ENCODE assay signal across 25 cellular contexts in the genomic region with DNA sequence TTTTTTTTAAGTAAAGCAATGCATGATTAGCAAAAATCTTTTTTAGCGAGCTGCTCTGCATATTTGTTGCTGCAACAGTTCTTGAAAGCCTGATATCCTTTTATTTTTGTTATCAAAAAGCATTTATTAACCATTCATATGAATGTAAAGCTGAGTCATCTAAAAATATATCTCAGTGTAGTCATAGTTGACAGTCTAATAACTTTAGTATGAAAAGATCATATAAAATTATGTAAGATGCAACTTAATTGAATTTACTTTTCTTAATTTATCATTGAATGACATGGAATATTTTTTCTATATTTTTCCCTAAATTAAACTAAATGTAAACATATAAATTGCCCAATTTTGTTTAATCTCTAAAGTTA. TPM values are rescaled to one million over a fixed set of nuclear protein-coding genes. Genes with fewer than 3 reads are reported as not detected.
DNase-seq lines count a peak whose midpoint lies in the region; ATAC-seq, FAIRE-seq and TF ChIP-seq lines count a peak whose summit lies in the region.
"Had no signal": no experiment of that assay in that cellular context is flagged by ENCODE, and none has a peak within 500 bp of the region (broad histone marks: within the 10 kb centered on the region; RNA-seq: fewer than 3 reads in every experiment).

No MANE protein-coding gene starts in this region.

- H2BK120ac ChIP-seq in H1 (replicated peaks; ENCODE audit: low read depth, low read length) = no peak overlapping the region

- no peak for TF ChIP-seq RAD21 in H1 (IDR thresholded peaks at IDR 0.05 in 1 of 2, conservative IDR thresholded peaks at IDR 0.05 in 1 of 2; ENCODE audit: low read depth in 2 of 2, low read length in 2 of 2)

- no peaks in the 10 kb centered on the region for H3K79me1 ChIP-seq in H1 (ENCODE audit: low read depth, low read length)

- H3K79me2 ChIP-seq in GM23338 (replicated peaks; ENCODE audit: insufficient read depth) (peaks cover 91% of the 10 kb centered on the region), H1 (ENCODE audit: control insufficient read depth in 1 of 2, insufficient read depth in 2 of 2, low read length in 2 of 2) (peaks cover 46 to 100% of the 10 kb centered on the region in 2 experiments)

- no peak overlapping the region for H2AK5ac ChIP-seq in H1 (ENCODE audit: low read depth, low read length)

- FAIRE-seq in H1 (lab: Jason Lieb, UNC) = no peak

- H2BK20ac ChIP-seq in H1 (ENCODE audit: low read length) = no peak overlapping the region

- peaks cover 3% of the 10 kb centered on the region for H3K27me3 Mint-ChIP-seq in GM23338 (ENCODE audit: insufficient read depth, low read depth, poor library complexity)
- H3K27me3 Mint-ChIP-seq in glutamatergic neuron (ENCODE audit: unreplicated experiment) = no peaks in the 10 kb centered on the region
- H3K27me3 Mint-ChIP-seq: activated naive CD4-positive, alpha-beta T cell treated with anti-CD3 and anti-CD28 coated beads, Interleukin-2, amount 10 ng/mL, durations not matched to agents 7 days and 5 days; central memory CD8-positive, alpha-beta T cell; memory B cell; naive thymus-derived CD4-positive, alpha-beta T cell; type B pancreatic cell had no signal

- H4K8ac ChIP-seq in H1 (ENCODE audit: extremely low read depth, insufficient read depth, low read length) = no peak overlapping the region

- H4K91ac ChIP-seq in H1 (replicated peaks; ENCODE audit: insufficient read length, low read length) = no peak overlapping the region

- no peak for TF ChIP-seq POLR2A in H1 (IDR thresholded peaks at IDR 0.05; ENCODE audit: control extremely low read depth in 1 of 2, low read depth in 2 of 2, low read length in 2 of 2)
- no peak for TF ChIP-seq POLR2A in gastrocnemius medialis (IDR thresholded peaks at IDR 0.05)
- no peak for TF ChIP-seq POLR2A in gastroesophageal sphincter (IDR thresholded peaks at IDR 0.05)

- no peaks in the 10 kb centered on the region for H3K27me3 ChIP-seq in GM23338 (ENCODE audit: insufficient read depth)
- no peaks in the 10 kb centered on the region for H3K27me3 ChIP-seq in H1 (replicated peaks in 1 of 4; ENCODE audit: control insufficient read depth in 3 of 4, extremely low read depth in 1 of 4, insufficient read depth in 3 of 4, low read length in 3 of 4)
- H3K27me3 ChIP-seq in gastrocnemius medialis = no peaks in the 10 kb centered on the region
- H3K27me3 ChIP-seq in gastroesophageal sphincter = no peaks in the 10 kb centered on the region
- H3K27me3 ChIP-seq: ascending aorta, ovary, right atrium auricular region, stomach had no signal

- peak overlapping the region; percentile 98 for H3K27ac ChIP-seq in GM23338 (ENCODE audit: low read depth)
- peak overlapping the region; percentile 95 for H3K27ac ChIP-seq in SK-N-MC
- H3K27ac ChIP-seq in H1 (ENCODE audit: low read depth, low read length) = peak overlapping the region; percentile 76; the same call in 1 of the 2 replicates
- H3K27ac ChIP-seq in gastrocnemius medialis = peak overlapping the region; percentile 77 to 98 (median 96)
- H3K27ac ChIP-seq in gastroesophageal sphincter = no peak overlapping the region
- H3K27ac ChIP-seq: ovary, stomach had no signal

- H4K20me1 ChIP-seq in GM23338 (replicated peaks; ENCODE audit: insufficient read depth) = peaks cover 8% of the 10 kb centered on the region; the same call in 1 of the 2 replicates
- H4K20me1 ChIP-seq in H1 (replicated peaks in 1 of 2; ENCODE audit: control insufficient read depth in 1 of 2, insufficient read depth in 2 of 2, low read length in 2 of 2) = peaks cover 2 to 7% of the 10 kb centered on the region in 2 experiments

- no peak overlapping the region for H2BK15ac ChIP-seq in H1 (ENCODE audit: low read length)

- H3K18ac ChIP-seq in H1 (ENCODE audit: extremely low read depth, low read length) = no peak overlapping the region; the same call in 1 of the 2 replicates

- H3K9me3 Mint-ChIP-seq in GM23338 (no peaks in the 10 kb centered on the region; the same call in 2 of the 3 replicates), glutamatergic neuron (ENCODE audit: unreplicated experiment) (no peaks in the 10 kb centered on the region)
- H3K9me3 Mint-ChIP-seq: central memory CD8-positive, alpha-beta T cell; memory B cell had no signal

- H2BK5ac ChIP-seq in H1 (ENCODE audit: low read depth, low read length) = no peak overlapping the region

- H3K4me1 ChIP-seq in GM23338 (ENCODE audit: insufficient read depth) (peaks cover 64% of the 10 kb centered on the region), H1 (replicated peaks in 1 of 4; ENCODE audit: control insufficient read depth in 3 of 4, insufficient read depth in 4 of 4, low read length in 3 of 4) (peaks cover 18 to 60% (median 26%) of the 10 kb centered on the region in 4 experiments), gastrocnemius medialis (peaks cover 92 to 94% of the 10 kb centered on the region in 2 donors), gastroesophageal sphincter (peaks cover 18 to 69% (median 37%) of the 10 kb centered on the region in 3 donors)

- no peak overlapping the region for H3K4ac ChIP-seq in H1 (replicated peaks; ENCODE audit: insufficient read length, low read depth, low read length)

- H3K36me3 ChIP-seq in GM23338 (ENCODE audit: insufficient read depth) (no peaks in the 10 kb centered on the region), SK-N-MC (ENCODE audit: insufficient read depth, low read length) (peaks cover 5% of the 10 kb centered on the region; the same call in 1 of the 2 replicates), H1 (ENCODE audit: control insufficient read depth in 2 of 4, insufficient read depth in 4 of 4, low read length in 3 of 4) (peaks cover 0 to 63% (median 5%) of the 10 kb centered on the region in 4 experiments; a peak in 3 of 8 replicates), gastrocnemius medialis (no peaks in the 10 kb centered on the region), gastroesophageal sphincter (no peaks in the 10 kb centered on the region)
- H3K36me3 ChIP-seq: ascending aorta, ovary, right atrium auricular region, stomach had no signal

- no peaks in the 10 kb centered on the region for H3K23me2 ChIP-seq in H1 (ENCODE audit: low read depth, low read length)

- no peak overlapping the region for H2AFZ ChIP-seq in GM23338
- H2AFZ ChIP-seq in H1 (ENCODE audit: low read length) = no peak overlapping the region

- no peak for ATAC-seq in GM23338
- no peak for ATAC-seq in gastrocnemius medialis
- ATAC-seq in gastroesophageal sphincter = no peak
- no peak for ATAC-seq in GM18858 (IDR thresholded peaks at IDR 0.05; ENCODE audit: unreplicated experiment)
- ATAC-seq: Right ventricle myocardium inferior had no signal

- H3K9me3 ChIP-seq in SK-N-MC (ENCODE audit: low read depth, low read length) = no peaks in the 10 kb centered on the region; the same call in 1 of the 2 replicates
- H3K9me3 ChIP-seq in H1 (ENCODE audit: insufficient read depth in 2 of 2, low read depth in 1 of 2, low read length in 1 of 2) = no peaks in the 10 kb centered on the region
- H3K9me3 ChIP-seq in gastrocnemius medialis = no peaks in the 10 kb centered on the region
- no peaks in the 10 kb centered on the region for H3K9me3 ChIP-seq in gastroesophageal sphincter
- H3K9me3 ChIP-seq: ascending aorta, ovary, right atrium auricular region, stomach had no signal

- H3K4me1 Mint-ChIP-seq in GM23338 (peaks cover 83% of the 10 kb centered on the region), glutamatergic neuron (ENCODE audit: low read depth, unreplicated experiment) (peaks cover 29% of the 10 kb centered on the region)

- in situ Hi-C loops in gastrocnemius medialis (cut with MboI; ENCODE audit: low sequenced_read_pairs in 4 of 4) = loop anchor here in 2 of 4 donors (10.0 to 25.0 kb wide), 2 partner anchors 155 to 163 kb away; no protein-coding TSS in a partner anchor

- H3K14ac ChIP-seq in H1 (ENCODE audit: insufficient read length) = no peak overlapping the region

- H3K4me2 ChIP-seq in GM23338 (peak overlapping the region; percentile 56), H1 (ENCODE audit: insufficient read depth in 1 of 2, low read depth in 2 of 2, low read length in 2 of 2) (peak overlapping the region; percentile 73 to 94)

- POLR2A ChIA-PET in H1 (lab: Charles Lee; ENCODE audit: partially characterized antibody) = interaction anchor here (0.6 to 17.8 kb wide), 18 partner anchors 8 to 237 kb away, joined by 3 to 297 read pairs (median 6); a partner anchor contains a TSS

- intact Hi-C loops in gastrocnemius medialis (cut with DNase I; ENCODE audit: low total_unique reads) = no loop called here

- H3K4me3 ChIP-seq in GM23338 = peak overlapping the region; percentile 43
- H3K4me3 ChIP-seq in SK-N-MC = peak overlapping the region; percentile 63
- peak overlapping the region in 2 of 4 experiments; percentile 14 to 60; a peak in 4 of 8 replicates for H3K4me3 ChIP-seq in H1 (ENCODE audit: extremely low read depth in 1 of 4, insufficient read depth in 2 of 4, low read depth in 3 of 4, low read length in 4 of 4)
- peak overlapping the region in 1 of 4 donors; percentile 18 for H3K4me3 ChIP-seq in gastrocnemius medialis
- H3K4me3 ChIP-seq in gastroesophageal sphincter = no peak overlapping the region
- H3K4me3 ChIP-seq: ovary, right atrium auricular region, stomach had no signal

- TF ChIP-seq EP300 in H1 (IDR thresholded peaks at IDR 0.05; ENCODE audit: borderline replicate concordance in 1 of 2, low read depth in 2 of 2, low read length in 2 of 2) = no peak
- no peak for TF ChIP-seq EP300 in gastroesophageal sphincter (IDR thresholded peaks at IDR 0.05)

- H3K56ac ChIP-seq in H1 (replicated peaks; ENCODE audit: insufficient read length, low read depth, low read length) = no peak overlapping the region

- TF ChIP-seq CTCF in GM23338 (conservative IDR thresholded peaks at IDR 0.05; ENCODE audit: low read depth in 2 of 2) (no peak), H1 (IDR thresholded peaks at IDR 0.05; ENCODE audit: control extremely low read depth in 1 of 3, insufficient read depth in 1 of 3, low read depth in 1 of 3, low read length in 3 of 3) (no peak), gastrocnemius medialis (IDR thresholded peaks at IDR 0.05 in 4 of 5, conservative IDR thresholded peaks at IDR 0.05 in 1 of 5) (no peak), gastroesophageal sphincter (IDR thresholded peaks at IDR 0.05) (no peak), glutamatergic neuron (IDR thresholded peaks at IDR 0.05; ENCODE audit: partially characterized antibody, unreplicated experiment) (no peak)

- H3K27ac Mint-ChIP-seq in GM23338 (peak overlapping the region; percentile 97), glutamatergic neuron (ENCODE audit: unreplicated experiment) (no peak overlapping the region)
- H3K27ac Mint-ChIP-seq: activated naive CD4-positive, alpha-beta T cell treated with anti-CD3 and anti-CD28 coated beads, Interleukin-2, amount 10 ng/mL, durations not matched to agents 7 days and 5 days; activated T-cell treated with anti-CD3 and anti-CD28 coated beads, Interleukin-2, amount 50 U/mL, for 72 hours; memory B cell had no signal

- peaks cover 36% of the 10 kb centered on the region; the same call in 2 of the 3 replicates for H3K36me3 Mint-ChIP-seq in GM23338 (ENCODE audit: low read depth)
- H3K36me3 Mint-ChIP-seq in glutamatergic neuron (ENCODE audit: unreplicated experiment) = no peaks in the 10 kb centered on the region

- H3K9me2 ChIP-seq in GM23338 (ENCODE audit: insufficient read depth) = no peaks in the 10 kb centered on the region

- H4K5ac ChIP-seq in H1 (ENCODE audit: insufficient read length, low read depth, low read length) = peak overlapping the region; percentile 89

- H3K4me3 Mint-ChIP-seq in GM23338 (peak overlapping the region; percentile 67), glutamatergic neuron (ENCODE audit: unreplicated experiment) (no peak overlapping the region)
- H3K4me3 Mint-ChIP-seq: activated naive CD4-positive, alpha-beta T cell treated with anti-CD3 and anti-CD28 coated beads, Interleukin-2, amount 10 ng/mL, durations not matched to agents 7 days and 5 days; activated T-cell treated with anti-CD3 and anti-CD28 coated beads, Interleukin-2, amount 50 U/mL, for 72 hours; central memory CD8-positive, alpha-beta T cell; memory B cell; type B pancreatic cell had no signal

- no peaks in the 10 kb centered on the region for H3F3A ChIP-seq in GM23338 (replicated peaks; ENCODE audit: low read depth)

- H3K9ac ChIP-seq in SK-N-MC (ENCODE audit: insufficient read length) (peak overlapping the region; percentile 78), H1 (replicated peaks in 1 of 4; ENCODE audit: extremely low read depth in 1 of 4, low read depth in 3 of 4, low read length in 3 of 4) (no peak overlapping the region)

- WGBS in H1 (ENCODE audit: extremely low coverage in 1 of 2, insufficient coverage in 1 of 2, insufficient read length in 1 of 2, insufficient replicate concordance in 2 of 2, low coverage in 1 of 2, low lambda C conversion rate in 2 of 2, missing lambda C conversion rate in 1 of 2), 2 experiments = 3% methylated on average over 1 of the region's 1 CpG; no CpG with 5 or more reads in 1 of the 2 experiments
- WGBS in gastroesophageal sphincter (ENCODE audit: low coverage in 1 of 2), 2 donors = 67 to 69% methylated on average over 1 of the region's 1 CpG

- no peak overlapping the region for H3K23ac ChIP-seq in H1 (ENCODE audit: insufficient read length)

- DNase-seq in GM23338 (ENCODE audit: low spot score) (no peak), SK-N-MC (ENCODE audit: low read depth, low spot score) (no peak), H1 (ENCODE audit: low read depth in 1 of 2, low spot score in 2 of 2) (no peak), gastrocnemius medialis (no peak), NCI-H446 (lab: John Stamatoyannopoulos, UW) (no peak), glutamatergic neuron (no peak)
- DNase-seq: activated CD4-positive, alpha-beta T cell treated with anti-CD3 and anti-CD28 coated beads for 48 hours; activated naive CD4-positive, alpha-beta T cell treated with anti-CD3 and anti-CD28 coated beads, Interleukin-2, amount 10 ng/mL, durations not matched to agents 7 days and 5 days; activated T-cell treated with anti-CD3 and anti-CD28 coated beads, Interleukin-2, amount 50 U/mL, for 72 hours; effector CD8-positive, alpha-beta T cell; foreskin fibroblast; KG1; naive thymus-derived CD4-positive, alpha-beta T cell; NCI-H1694 treated with DMSO at 0.1 percent for 48 hours; ovary; stimulated activated CD4-positive, alpha-beta T cell treated with anti-CD3 and anti-CD28 coated beads, Interleukin-15, amount 100 ng/mL, for 24 hours; stomach had no signal

- CTCF ChIA-PET in H1 (lab: Charles Lee; ENCODE audit: partially characterized antibody) = interaction anchor here (0.8 to 5.0 kb wide), 3 partner anchors 11 to 151 kb away, joined by 4 to 31 read pairs (median 16); no protein-coding TSS in a partner anchor

- H2BK12ac ChIP-seq in H1 (ENCODE audit: low read depth, low read length) = no peak overlapping the region

RNA-seq across cellular contexts. Expression of a gene that starts 8.5 kb away (rescaled TPM):
- 742 and 744 TPM in 2 replicates for total RNA-seq in GM23338 (2014; rRNA removed; shearing (Covaris generic))
- polyA plus RNA-seq in GM23338 (2016; fragmentation: Nextera tagmentation; extraction: Ambion mirVana) (906 and 943 TPM in 2 replicates), H1 (2011; rRNA removed) (130 and 278 TPM in 2 replicates)
- 925 and 956 TPM in 2 replicates for total RNA-seq in H1 (2021; fragmentation: NEBNext Ultra II Directional; extraction: Animal tissue kit (Norgen Biotek cat#: 25700))
- 376 TPM for polyA plus RNA-seq in H1 (2011; cell fraction: cytosol; rRNA removed)
- polyA plus RNA-seq in H1 (2011; cell fraction: nucleus; rRNA removed) = 74.2 TPM
- 531 to 1,061 TPM (median 542 TPM) in 4 replicates for polyA plus RNA-seq in H1 (2012, experiment 1 of 2)
- 80.5 TPM for polyA plus RNA-seq in H1 (2012, experiment 2 of 2)
- 627 TPM for polyA plus RNA-seq in H1 (2013, experiment 1 of 2)
- polyA plus RNA-seq in H1 (2013, experiment 2 of 2) = 641 TPM
- polyA minus RNA-seq in H1 (2011; rRNA and poly(A)+ RNA removed) = 191 and 331 TPM in 2 replicates
- 336 TPM for polyA minus RNA-seq in H1 (2011; cell fraction: cytosol; rRNA and poly(A)+ RNA removed)
- 322 TPM for polyA minus RNA-seq in H1 (2011; cell fraction: nucleus; rRNA and poly(A)+ RNA removed)
- total RNA-seq in gastrocnemius medialis (100 to 1,000 TPM; 398 to 784 (median 580) TPM), gastroesophageal sphincter (100 to 1,000 TPM; 151 to 222 (median 164) TPM), glutamatergic neuron (ENCODE audit: unreplicated experiment) (68.6 TPM)

Comparison
In these comparisons a context has a peak if more than half of its experiments do, and no peak if none do; other contexts are left out.
1. H3K27ac ChIP-seq: peak in GM23338 (single experiment), SK-N-MC (single experiment), H1 (single experiment) and gastrocnemius medialis (4 of 4); none in gastroesophageal sphincter (0 of 4).
2. H3K4me3 ChIP-seq: peak in GM23338 (single experiment) and SK-N-MC (single experiment); none in gastroesophageal sphincter (0 of 2).